13 cellular contexts compared by ENCODE assay signal in genomic region chr14:91242635-91243034, GRCh38. TPM values are rescaled to one million over a fixed set of nuclear protein-coding genes. Genes with fewer than 3 reads are reported as not detected.
A peak's percentile ranks its signal among the peaks of the same experiment; 100 is the strongest.
DNase-seq lines count a peak whose midpoint lies in the region; ATAC-seq, FAIRE-seq and TF ChIP-seq lines count a peak whose summit lies in the region.
"Had no signal": no experiment of that assay in that cellular context is flagged by ENCODE, and none has a peak within 500 bp of the region (broad histone marks: within the 10 kb centered on the region; RNA-seq: fewer than 3 reads in every experiment).

No MANE protein-coding gene starts in this region.

- DNase-seq in activated naive CD4-positive, alpha-beta T cell treated with anti-CD3 and anti-CD28 coated beads for 36 hours, result no peak
- no peak for DNase-seq in activated naive CD4-positive, alpha-beta T cell treated with Interleukin-2 at 50 U/mL for 16 hours
- no peak for DNase-seq in activated B cell treated with CpG ODN at 0.5 μM for 24 hours
- no peak for DNase-seq in immature natural killer cell
- DNase-seq in upper lobe of left lung, result no peak
- no peak for DNase-seq in HepG2 (ENCODE audit: low spot score)
- DNase-seq in left cardiac atrium, result no peak
- DNase-seq: colonic mucosa, MM.1S, NCI-H2227 treated with DMSO at 0.1 percent for 48 hours, nephron progenitor cell, sigmoid colon had no signal

- BruUV-seq in HepG2 (replicated peaks; lab: Mats Ljungman, UMichigan), result no TSS peak

- peak overlapping the region; percentile 97 for H3K27ac Mint-ChIP-seq in activated naive CD4-positive, alpha-beta T cell treated with anti-CD3 and anti-CD28 coated beads for 36 hours
- peak overlapping the region; percentile 91 for H3K27ac Mint-ChIP-seq in activated B cell treated with CpG ODN at 0.5 μM for 24 hours
- H3K27ac Mint-ChIP-seq in immature natural killer cell, result peak overlapping the region; percentile 89 to 98 (median 94)
- H3K27ac Mint-ChIP-seq: nephron progenitor cell had no signal

- no peaks in the 10 kb centered on the region for H3K79me2 ChIP-seq in HepG2 (ENCODE audit: insufficient read depth, low read length)

- TF ChIP-seq EP300 in upper lobe of left lung (IDR thresholded peaks at IDR 0.05) (no peak), HepG2 (IDR thresholded peaks at IDR 0.05; ENCODE audit: low read depth in 2 of 2, low read length in 2 of 2) (no peak), HepG2 (CRISPR knock-in tag; IDR thresholded peaks at IDR 0.05; ENCODE audit: borderline replicate concordance) (no peak)

- H3K9me3 ChIP-seq in upper lobe of left lung (no peaks in the 10 kb centered on the region), HepG2 (ENCODE audit: low read length) (no peaks in the 10 kb centered on the region)
- H3K9me3 ChIP-seq: colonic mucosa, sigmoid colon had no signal

- CTCF ChIA-PET in activated naive CD4-positive, alpha-beta T cell treated with anti-CD3 and anti-CD28 coated beads for 36 hours (lab: Charles Lee), result interaction anchor here (0.6 to 9.3 kb wide), 8 partner anchors 9 to 73 kb away, joined by 3 to 81 read pairs (median 6); no protein-coding TSS in a partner anchor
- CTCF ChIA-PET in activated B cell treated with CpG ODN at 0.5 μM for 24 hours (lab: Charles Lee) (interaction anchor here (1.0 to 3.9 kb wide), 4 partner anchors 44 to 81 kb away, joined by 3 to 21 read pairs (median 4); no protein-coding TSS in a partner anchor), HepG2 (lab: Yijun Ruan, JAX; ENCODE audit: low intra/inter-chr PET ratio, low total read pairs) (no interaction called here)

- peak overlapping the region in 2 of 4 donors; percentile 3 to 24 for H3K4me3 ChIP-seq in upper lobe of left lung
- no peak overlapping the region for H3K4me3 ChIP-seq in HepG2 (replicated peaks in 1 of 3; ENCODE audit: insufficient read depth in 1 of 3, low read depth in 2 of 3, low read length in 3 of 3)
- H3K4me3 ChIP-seq: colonic mucosa had no signal

- ATAC-seq in activated B cell treated with CpG ODN at 0.5 μM for 24 hours (ENCODE audit: low read depth), result no peak
- ATAC-seq in upper lobe of left lung (ENCODE audit: low FRiP score in 2 of 2), result no peak
- no peak for ATAC-seq in HepG2
- no peak for ATAC-seq in HG03354 (IDR thresholded peaks at IDR 0.05; ENCODE audit: poor library complexity, severe bottlenecking, unreplicated experiment)
- ATAC-seq in left cardiac atrium, result no peak

- in situ Hi-C loops in HepG2 (cut with HindIII; ENCODE audit: extremely low pct_ligation_motif_present, low pct_unique_long_range_greater_than_20kb), result no loop called here

- no peaks in the 10 kb centered on the region for H3K36me3 ChIP-seq in upper lobe of left lung
- no peaks in the 10 kb centered on the region for H3K36me3 ChIP-seq in HepG2 (replicated peaks in 1 of 2; ENCODE audit: control insufficient read depth in 1 of 2, insufficient read depth in 2 of 2, low read length in 2 of 2)
- H3K36me3 ChIP-seq: colonic mucosa, sigmoid colon had no signal

- no peaks in the 10 kb centered on the region for H3K27me3 Mint-ChIP-seq in activated naive CD4-positive, alpha-beta T cell treated with anti-CD3 and anti-CD28 coated beads for 36 hours (ENCODE audit: low read depth)
- H3K27me3 Mint-ChIP-seq in activated B cell treated with CpG ODN at 0.5 μM for 24 hours (no peaks in the 10 kb centered on the region), immature natural killer cell (ENCODE audit: low read depth in 3 of 3) (peaks cover 12 to 15% (median 13%) of the 10 kb centered on the region in 3 donors)

- 78 to 88% methylated on average over 4 of the region's 4 CpGs for WGBS in upper lobe of left lung, 2 donors
- 24% methylated on average over 4 of the region's 4 CpGs for WGBS in HepG2 (ENCODE audit: low lambda C conversion rate)

- no peak for FAIRE-seq in HepG2 (lab: Jason Lieb, UNC)

- no peak overlapping the region for H3K9ac ChIP-seq in HepG2 (ENCODE audit: insufficient read depth, low read depth, low read length)

- H4K20me1 ChIP-seq in HepG2 (ENCODE audit: insufficient read depth, low read length), result no peaks in the 10 kb centered on the region

- H3K4me1 ChIP-seq in upper lobe of left lung (peaks cover 21 to 44% (median 36%) of the 10 kb centered on the region in 4 donors), HepG2 (ENCODE audit: insufficient read depth, low read length) (no peaks in the 10 kb centered on the region)
- H3K4me1 ChIP-seq: colonic mucosa had no signal

- no peaks in the 10 kb centered on the region for H3K27me3 ChIP-seq in upper lobe of left lung
- H3K27me3 ChIP-seq in HepG2 (ENCODE audit: control insufficient read depth in 1 of 2, insufficient read depth in 2 of 2, low read length in 2 of 2), result peaks cover 1 to 18% of the 10 kb centered on the region in 2 experiments; a peak in 4 of 5 replicates
- H3K27me3 ChIP-seq: colonic mucosa, sigmoid colon had no signal

- intact Hi-C loops in activated naive CD4-positive, alpha-beta T cell treated with anti-CD3 and anti-CD28 coated beads for 36 hours (cut with micrococcal nuclease), result loop anchor here (1.0 to 10.0 kb wide), 8 partner anchors 10 to 1288 kb away; partner anchors contain the start of genes EFCAB11 and TDP1
- intact Hi-C loops in activated B cell treated with CpG ODN at 0.5 μM for 24 hours (cut with micrococcal nuclease), result loop anchor here (1.0 to 5.0 kb wide), 9 partner anchors 11 to 235 kb away; partner anchors contain the start of gene RPS6KA5
- intact Hi-C loops in HepG2 (cut with micrococcal nuclease; ENCODE audit: unreplicated experiment), result no loop called here
- intact Hi-C loops in left cardiac atrium (cut with DNase I), result no loop called here

- no peak overlapping the region for H2AFZ ChIP-seq in HepG2 (ENCODE audit: low read length)

- H3K4me2 ChIP-seq in HepG2 (ENCODE audit: low read depth, low read length), result no peak overlapping the region

- H3K36me3 Mint-ChIP-seq in activated naive CD4-positive, alpha-beta T cell treated with anti-CD3 and anti-CD28 coated beads for 36 hours (ENCODE audit: low read depth), result peaks cover 6% of the 10 kb centered on the region
- H3K36me3 Mint-ChIP-seq in activated B cell treated with CpG ODN at 0.5 μM for 24 hours (ENCODE audit: low read depth) (no peaks in the 10 kb centered on the region), immature natural killer cell (peaks cover 20 to 45% (median 26%) of the 10 kb centered on the region in 3 donors)

- H3K9me3 Mint-ChIP-seq in activated naive CD4-positive, alpha-beta T cell treated with anti-CD3 and anti-CD28 coated beads for 36 hours, result peaks cover 4% of the 10 kb centered on the region
- peaks cover 2% of the 10 kb centered on the region for H3K9me3 Mint-ChIP-seq in activated B cell treated with CpG ODN at 0.5 μM for 24 hours
- H3K9me3 Mint-ChIP-seq in immature natural killer cell, result peaks cover 0 to 2% (median 0%) of the 10 kb centered on the region in 6 donors

- H3K4me3 Mint-ChIP-seq in activated naive CD4-positive, alpha-beta T cell treated with anti-CD3 and anti-CD28 coated beads for 36 hours, result peak overlapping the region; percentile 55
- H3K4me3 Mint-ChIP-seq in activated B cell treated with CpG ODN at 0.5 μM for 24 hours, result peak overlapping the region; percentile 75
- H3K4me3 Mint-ChIP-seq in immature natural killer cell, result peak overlapping the region; percentile 89 to 94 (median 93)
- H3K4me3 Mint-ChIP-seq: nephron progenitor cell had no signal

- peaks cover 88% of the 10 kb centered on the region for H3K4me1 Mint-ChIP-seq in activated naive CD4-positive, alpha-beta T cell treated with anti-CD3 and anti-CD28 coated beads for 36 hours (ENCODE audit: low read depth)
- peaks cover 72% of the 10 kb centered on the region for H3K4me1 Mint-ChIP-seq in activated B cell treated with CpG ODN at 0.5 μM for 24 hours
- H3K4me1 Mint-ChIP-seq in immature natural killer cell, result peaks cover 95 to 96% of the 10 kb centered on the region in 2 donors

- TF ChIP-seq CTCF in activated B cell treated with CpG ODN at 0.5 μM for 24 hours (IDR thresholded peaks at IDR 0.05), result no peak
- TF ChIP-seq CTCF in upper lobe of left lung (IDR thresholded peaks at IDR 0.05), result no peak
- no peak for TF ChIP-seq CTCF in HepG2 (CRISPR knock-in tag; IDR thresholded peaks at IDR 0.05)

- TF ChIP-seq POLR2A in upper lobe of left lung (IDR thresholded peaks at IDR 0.05) (no peak), HepG2 (IDR thresholded peaks at IDR 0.05; ENCODE audit: insufficient read depth in 1 of 2, low read depth in 2 of 2, low read length in 2 of 2) (no peak)

- H3K27ac ChIP-seq in upper lobe of left lung, result peak overlapping the region in 3 of 4 donors; percentile 28 to 76 (median 73)
- no peak overlapping the region for H3K27ac ChIP-seq in HepG2 (ENCODE audit: extremely low read length, insufficient read depth, low read length)

- POLR2A ChIA-PET in activated B cell treated with CpG ODN at 0.5 μM for 24 hours (lab: Charles Lee) (interaction anchor here (0.5 to 5.4 kb wide), 14 partner anchors 10 to 267 kb away, joined by 3 to 101 read pairs (median 4); partner anchors contain the start of gene RPS6KA5), HepG2 (lab: Yijun Ruan, JAX) (no interaction called here)

- TF ChIP-seq RAD21 in HepG2 (CRISPR knock-in tag; IDR thresholded peaks at IDR 0.05), result no peak

RNA-seq across cellular contexts. Expression of gene GPR68, which starts 1.9 kb away (rescaled TPM):
- 1 to 10 TPM; 1.2 to 1.3 TPM for total RNA-seq in activated naive CD4-positive, alpha-beta T cell treated with anti-CD3 and anti-CD28 coated beads for 36 hours
- total RNA-seq in activated B cell treated with CpG ODN at 0.5 μM for 24 hours, result 1.4 and 1.8 TPM in 2 replicates
- 10 to 100 TPM; 19.0 to 40.4 (median 22.4) TPM for polyA plus RNA-seq in immature natural killer cell
- total RNA-seq in upper lobe of left lung, result 1 to 10 TPM; 1.2 to 8.4 (median 3.3) TPM
- not detected in 2 replicates for total RNA-seq in HepG2 (2016; rRNA removed; fragmentation: Illumina TruSeq; extraction: Trizol)
- not detected in 2 replicates for total RNA-seq in HepG2 (2016; cell fraction: cytosol; rRNA removed; fragmentation: Illumina TruSeq; extraction: Trizol; ENCODE audit: low read depth)
- 0.11 TPM in 1 of 2 replicates, not detected in the other for total RNA-seq in HepG2 (2016; cell fraction: insoluble cytoplasmic fraction; rRNA removed; fragmentation: Illumina TruSeq; extraction: Trizol)
- 0.41 TPM in 1 of 2 replicates, not detected in the other for total RNA-seq in HepG2 (2016; cell fraction: membrane; rRNA removed; fragmentation: Illumina TruSeq; extraction: Trizol)
- not detected in 2 replicates for total RNA-seq in HepG2 (2016; cell fraction: nucleus; rRNA removed; fragmentation: Illumina TruSeq; extraction: Trizol)
- polyA plus RNA-seq in HepG2 (2011; rRNA removed), result not detected in 2 replicates
- polyA plus RNA-seq in HepG2 (2011; cell fraction: cytosol; rRNA removed), result not detected in 2 replicates
- 0.16 TPM in 1 of 2 replicates, not detected in the other for polyA plus RNA-seq in HepG2 (2011; cell fraction: nucleus; rRNA removed)
- polyA plus RNA-seq in HepG2 (2012), result 0.17 and 0.20 TPM in 2 replicates
- not detected in 2 replicates for polyA plus RNA-seq in HepG2 (2016; cell fraction: cytosol; fragmentation: Illumina TruSeq; extraction: Trizol; ENCODE audit: low read depth)
- not detected in 2 replicates for polyA plus RNA-seq in HepG2 (2016; cell fraction: insoluble cytoplasmic fraction; fragmentation: Illumina TruSeq; extraction: Trizol; ENCODE audit: low read depth)
- polyA plus RNA-seq in HepG2 (2016; cell fraction: membrane; fragmentation: Illumina TruSeq; extraction: Trizol; ENCODE audit: low read depth), result not detected in 2 replicates
- polyA plus RNA-seq in HepG2 (2016; cell fraction: nucleus; fragmentation: Illumina TruSeq; extraction: Trizol; ENCODE audit: insufficient read depth, low read depth), result not detected in 2 replicates
- 0.10 and 0.19 TPM in 2 replicates for polyA minus RNA-seq in HepG2 (2011; rRNA and poly(A)+ RNA removed; ENCODE audit: low replicate concordance)
- polyA minus RNA-seq in HepG2 (2011; cell fraction: cytosol; rRNA and poly(A)+ RNA removed), result not detected in 2 replicates
- polyA minus RNA-seq in HepG2 (2011; cell fraction: nucleus; rRNA and poly(A)+ RNA removed), result not detected in 2 replicates
- total RNA-seq in left cardiac atrium, result 1 to 10 TPM in 1 of 2 donors, under 1 TPM in 1; 0.94 to 1.8 TPM

Comparison
In these comparisons a context has a peak if more than half of its experiments do, and no peak if none do; other contexts are left out.
1. intact Hi-C loops: an anchor here in activated naive CD4-positive, alpha-beta T cell treated with anti-CD3 and anti-CD28 coated beads for 36 hours (1.0 to 10.0 kb wide) and activated B cell treated with CpG ODN at 0.5 μM for 24 hours (1.0 to 5.0 kb wide); none called in HepG2 and left cardiac atrium.